ENCODE assay signal across 30 cellular contexts in genomic region chr10:86315543-86315942, GRCh38. TPM values are rescaled to one million over a fixed set of nuclear protein-coding genes. Genes with fewer than 3 reads are reported as not detected.
"Had no signal": no experiment of that assay in that cellular context is flagged by ENCODE, and none has a peak within 500 bp of the region (broad histone marks: within the 10 kb centered on the region; RNA-seq: fewer than 3 reads in every experiment).

No MANE protein-coding gene starts in this region.

- H3K36me3 ChIP-seq: brain microvascular endothelial cell, SJSA1 had no signal

- H3K27ac ChIP-seq: brain microvascular endothelial cell, SJSA1 had no signal

- H3K4me1 ChIP-seq: SJSA1 had no signal

- H3K4me2 ChIP-seq: SK-N-SH had no signal

- H3K27ac Mint-ChIP-seq: activated CD4-positive, alpha-beta memory T cell treated with anti-CD3 and anti-CD28 coated beads, Interleukin-2, amount 10 ng/mL, durations not matched to agents 7 days and 5 days; activated CD8-positive, alpha-beta memory T cell treated with anti-CD3 and anti-CD28 coated beads, Interleukin-2, amount 10 ng/mL, durations not matched to agents 7 days and 5 days; activated naive CD4-positive, alpha-beta T cell treated with anti-CD3 and anti-CD28 coated beads, Interleukin-2, amount 10 ng/mL, durations not matched to agents 7 days and 5 days; activated naive CD8-positive, alpha-beta T cell; activated naive CD8-positive, alpha-beta T cell treated with anti-CD3 and anti-CD28 coated beads, Interleukin-2, amount 50 U/mL, for 24 hours; IgD-negative memory B cell; T-helper 1 cell treated with Interleukin-12 subunit alpha and Interleukin-12 subunit beta and Interleukin-4 antibody, amounts not matched to agents 30 μg/mL and 1 μg/mL, for 36 hours; T-helper 2 cell treated with Interferon-gamma antibody and Interleukin-4, amounts not matched to agents 5 μg/mL and 100 μg/mL, for 36 hours; WTC11 had no signal

- H3K9ac ChIP-seq: SK-N-SH had no signal

- H3K4me3 ChIP-seq: SJSA1 had no signal

- H3K27me3 Mint-ChIP-seq: activated CD4-positive, alpha-beta memory T cell treated with anti-CD3 and anti-CD28 coated beads, Interleukin-2, amount 10 ng/mL, durations not matched to agents 7 days and 5 days had no signal

- H3K36me3 Mint-ChIP-seq: activated CD8-positive, alpha-beta memory T cell treated with anti-CD3 and anti-CD28 coated beads, Interleukin-2, amount 10 ng/mL, durations not matched to agents 7 days and 5 days; activated naive CD4-positive, alpha-beta T cell treated with anti-CD3 and anti-CD28 coated beads, Interleukin-2, amount 10 ng/mL, durations not matched to agents 7 days and 5 days; activated naive CD8-positive, alpha-beta T cell; IgD-negative memory B cell; WTC11 had no signal

- H3K9me3 Mint-ChIP-seq: activated CD4-positive, alpha-beta memory T cell treated with anti-CD3 and anti-CD28 coated beads, Interleukin-2, amount 10 ng/mL, durations not matched to agents 7 days and 5 days; activated naive CD4-positive, alpha-beta T cell treated with anti-CD3 and anti-CD28 coated beads, Interleukin-2, amount 10 ng/mL, durations not matched to agents 7 days and 5 days; activated naive CD8-positive, alpha-beta T cell treated with anti-CD3 and anti-CD28 coated beads, Interleukin-2, amount 50 U/mL, for 24 hours; T-helper 1 cell treated with Interleukin-12 subunit alpha and Interleukin-12 subunit beta and Interleukin-4 antibody, amounts not matched to agents 30 μg/mL and 1 μg/mL, for 36 hours; T-helper 2 cell treated with Interferon-gamma antibody and Interleukin-4, amounts not matched to agents 5 μg/mL and 100 μg/mL, for 36 hours; WTC11 had no signal

- DNase-seq: activated CD4-positive, alpha-beta memory T cell treated with anti-CD3 and anti-CD28 coated beads, Interleukin-2, amount 10 ng/mL, durations not matched to agents 7 days and 5 days; activated CD4-positive, alpha-beta T cell treated with anti-CD3 and anti-CD28 coated beads for 4 hours; activated CD4-positive, CD25-positive, alpha-beta regulatory T cell treated with anti-CD3 and anti-CD28 coated beads, Interleukin-2, amount 50 U/mL, for 72 hours; activated CD8-positive, alpha-beta memory T cell treated with anti-CD3 and anti-CD28 coated beads for 24 hours; activated CD8-positive, alpha-beta memory T cell treated with anti-CD3 and anti-CD28 coated beads, Interleukin-2, amount 10 ng/mL, durations not matched to agents 7 days and 5 days; activated CD8-positive, alpha-beta memory T cell treated with anti-CD3 and anti-CD28 coated beads, Interleukin-2, amount 50 U/mL, for 48 hours; activated effector memory CD4-positive, alpha-beta T cell treated with Interleukin-2 at 50 U/mL for 16 hours; activated naive CD4-positive, alpha-beta T cell treated with anti-CD3 and anti-CD28 coated beads, Interleukin-2, amount 10 ng/mL, durations not matched to agents 7 days and 5 days; activated naive CD8-positive, alpha-beta T cell treated with anti-CD3 and anti-CD28 coated beads, Interleukin-2, amount 50 U/mL, for 24 hours; activated T-cell treated with anti-CD3 and anti-CD28 coated beads, Interleukin-2, amount 50 U/mL, for 48 hours; brain microvascular endothelial cell; Karpas-422; KBM-7; NCI-H1105 treated with DMSO at 0.1 percent for 48 hours; NCI-H1436; NCI-H1694; NCI-H2029; NCI-H345; NCI-H524 treated with DMSO at 0.1 percent for 48 hours; SHP77 treated with DMSO at 0.1 percent for 48 hours; SK-N-SH had no signal

- H3K4me1 Mint-ChIP-seq: activated CD4-positive, alpha-beta memory T cell treated with anti-CD3 and anti-CD28 coated beads, Interleukin-2, amount 10 ng/mL, durations not matched to agents 7 days and 5 days; activated CD8-positive, alpha-beta memory T cell treated with anti-CD3 and anti-CD28 coated beads, Interleukin-2, amount 10 ng/mL, durations not matched to agents 7 days and 5 days; activated naive CD4-positive, alpha-beta T cell treated with anti-CD3 and anti-CD28 coated beads, Interleukin-2, amount 10 ng/mL, durations not matched to agents 7 days and 5 days; activated naive CD8-positive, alpha-beta T cell treated with anti-CD3 and anti-CD28 coated beads, Interleukin-2, amount 50 U/mL, for 24 hours; IgD-negative memory B cell had no signal

- H3K9me3 ChIP-seq: SJSA1, SK-N-SH had no signal

- H3K27me3 ChIP-seq: brain microvascular endothelial cell, SJSA1 had no signal

- H3K4me3 Mint-ChIP-seq: activated CD4-positive, alpha-beta memory T cell treated with anti-CD3 and anti-CD28 coated beads, Interleukin-2, amount 10 ng/mL, durations not matched to agents 7 days and 5 days; activated CD8-positive, alpha-beta memory T cell treated with anti-CD3 and anti-CD28 coated beads, Interleukin-2, amount 10 ng/mL, durations not matched to agents 7 days and 5 days; activated naive CD4-positive, alpha-beta T cell treated with anti-CD3 and anti-CD28 coated beads, Interleukin-2, amount 10 ng/mL, durations not matched to agents 7 days and 5 days; activated naive CD8-positive, alpha-beta T cell; activated naive CD8-positive, alpha-beta T cell treated with anti-CD3 and anti-CD28 coated beads, Interleukin-2, amount 50 U/mL, for 24 hours; IgD-negative memory B cell; T-helper 1 cell treated with Interleukin-12 subunit alpha and Interleukin-12 subunit beta and Interleukin-4 antibody, amounts not matched to agents 30 μg/mL and 1 μg/mL, for 36 hours; T-helper 2 cell treated with Interferon-gamma antibody and Interleukin-4, amounts not matched to agents 5 μg/mL and 100 μg/mL, for 36 hours; WTC11 had no signal

RNA-seq across cellular contexts. Expression of gene GRID1, which starts 51.1 kb away (rescaled TPM):
- total RNA-seq: activated CD4-positive, alpha-beta memory T cell treated with anti-CD3 and anti-CD28 coated beads, Interleukin-2, amount 10 ng/mL, durations not matched to agents 7 days and 5 days; activated CD8-positive, alpha-beta memory T cell treated with anti-CD3 and anti-CD28 coated beads, Interleukin-2, amount 10 ng/mL, durations not matched to agents 7 days and 5 days; MCF 10A; RPMI7951 had no signal
- polyA plus RNA-seq: aorta, IgD-negative memory B cell had no signal
